In genomic region chr13:102679449-102680132, GRCh38 we compare ENCODE assay signal across 25 cellular contexts. TPM values are rescaled to one million over a fixed set of nuclear protein-coding genes. Genes with fewer than 3 reads are reported as not detected.
DNase-seq lines count a peak whose midpoint lies in the region; ATAC-seq and TF ChIP-seq lines count a peak whose summit lies in the region.
"Had no signal": no experiment of that assay in that cellular context is flagged by ENCODE, and none has a peak within 500 bp of the region (broad histone marks: within the 10 kb centered on the region; RNA-seq: fewer than 3 reads in every experiment).

No MANE protein-coding gene starts in this region.

- H3K27me3 ChIP-seq in ovary, result no peaks in the 10 kb centered on the region
- H3K27me3 ChIP-seq: dorsolateral prefrontal cortex, heart right ventricle, Peyer's patch, testis had no signal

- H3K4me1 Mint-ChIP-seq in activated CD4-positive, alpha-beta T cell treated with anti-CD3 and anti-CD28 coated beads for 36 hours, result peaks cover 23% of the 10 kb centered on the region
- peaks cover 30% of the 10 kb centered on the region for H3K4me1 Mint-ChIP-seq in stimulated activated effector memory CD8-positive, alpha-beta T cell treated with anti-CD3 and anti-CD28 coated beads, Interleukin-12 subunit alpha, Interleukin-12 subunit beta, amount 100 ng/mL, for 72 hours
- H3K4me1 Mint-ChIP-seq in activated CD4-positive, alpha-beta T cell treated with anti-CD3 and anti-CD28 coated beads, Interleukin-2, amount 10 ng/mL, durations not matched to agents 7 days and 5 days, result peaks cover 26% of the 10 kb centered on the region

- TF ChIP-seq POLR2A in ovary (IDR thresholded peaks at IDR 0.05), result no peak

- H3K4me3 ChIP-seq in ovary, result no peak overlapping the region
- H3K4me3 ChIP-seq: dorsolateral prefrontal cortex, GM23248, heart right ventricle, Peyer's patch, testis had no signal

- ATAC-seq in activated CD4-positive, alpha-beta T cell treated with anti-CD3 and anti-CD28 coated beads for 36 hours, result peak; percentile 33
- ATAC-seq in left colon, result peak; percentile 97
- peak; percentile 46 for ATAC-seq in stimulated activated effector memory CD8-positive, alpha-beta T cell treated with anti-CD3 and anti-CD28 coated beads, Interleukin-12 subunit alpha, Interleukin-12 subunit beta, amount 100 ng/mL, for 72 hours
- no peak for ATAC-seq in HG03045 (IDR thresholded peaks at IDR 0.05; ENCODE audit: unreplicated experiment)
- ATAC-seq: heart right ventricle had no signal

- TF ChIP-seq CTCF in ovary (IDR thresholded peaks at IDR 0.05), result no peak

- CTCF ChIA-PET in activated CD4-positive, alpha-beta T cell treated with anti-CD3 and anti-CD28 coated beads for 36 hours (lab: Charles Lee), result interaction anchor here (0.5 to 1.1 kb wide), 3 partner anchors 41 to 168 kb away, joined by 3 read pairs; no protein-coding TSS in a partner anchor
- CTCF ChIA-PET in activated CD4-positive, alpha-beta T cell treated with anti-CD3 and anti-CD28 coated beads, Interleukin-2, amount 10 ng/mL, durations not matched to agents 7 days and 5 days (lab: Charles Lee), result interaction anchor here (1.3 kb wide), 1 partner anchor 22 kb away, joined by 3 read pairs; no protein-coding TSS in a partner anchor

- H3K4me3 Mint-ChIP-seq in activated CD4-positive, alpha-beta T cell treated with anti-CD3 and anti-CD28 coated beads for 36 hours, result no peak overlapping the region
- H3K4me3 Mint-ChIP-seq in stimulated activated effector memory CD8-positive, alpha-beta T cell treated with anti-CD3 and anti-CD28 coated beads, Interleukin-12 subunit alpha, Interleukin-12 subunit beta, amount 100 ng/mL, for 72 hours, result no peak overlapping the region
- H3K4me3 Mint-ChIP-seq in activated CD4-positive, alpha-beta T cell treated with anti-CD3 and anti-CD28 coated beads, Interleukin-2, amount 10 ng/mL, durations not matched to agents 7 days and 5 days, result no peak overlapping the region
- H3K4me3 Mint-ChIP-seq: activated CD4-positive, alpha-beta T cell treated with anti-CD3 and anti-CD28 coated beads, Interleukin-2, amount 10 ng/mL, durations not matched to agents 24 days and 14 days; stimulated activated naive B cell treated with anti-CD40 and anti-IgM and Interleukin-4, amounts not matched to agents 10 μg/mL and 1 μg/mL and 100 μg/mL, for 72 hours had no signal

- WGBS in ovary, 3 donors, result 70 to 83% (median 78%) methylated on average over 3 of the region's 3 CpGs

- no peaks in the 10 kb centered on the region for H3K9me3 ChIP-seq in ovary
- H3K9me3 ChIP-seq: Peyer's patch, testis had no signal

- no peak for DNase-seq in activated CD4-positive, alpha-beta T cell treated with anti-CD3 and anti-CD28 coated beads for 36 hours
- no peak for DNase-seq in activated CD4-positive, alpha-beta T cell treated with anti-CD3 and anti-CD28 coated beads, Interleukin-2, amount 50 U/mL, for 1 hour
- DNase-seq in NCI-H69 (lab: John Stamatoyannopoulos, UW) (peak; percentile 36), left colon (no peak), ovary (no peak)
- DNase-seq in stimulated activated effector memory CD8-positive, alpha-beta T cell treated with anti-CD3 and anti-CD28 coated beads, Interleukin-12 subunit alpha, Interleukin-12 subunit beta, amount 100 ng/mL, for 72 hours (ENCODE audit: low spot score in 2 of 2), result no peak
- no peak for DNase-seq in activated CD4-positive, alpha-beta T cell treated with anti-CD3 and anti-CD28 coated beads, Interleukin-2, amount 10 ng/mL, durations not matched to agents 7 days and 5 days
- DNase-seq: 8988T; activated CD4-positive, alpha-beta T cell treated with anti-CD3 and anti-CD28 coated beads, Interleukin-2, amount 10 ng/mL, durations not matched to agents 24 days and 14 days; aorta; Calu3; central memory CD4-positive, alpha-beta T cell; dorsolateral prefrontal cortex; GM23248; heart right ventricle; NCI-H1105; NCI-H2107; NCI-H510A treated with DMSO at 0.1 percent for 48 hours; Peyer's patch; stimulated activated CD4-positive, alpha-beta T cell treated with anti-CD3 and anti-CD28 coated beads, Interleukin-1b, Interleukin-23, amount 100 ng/mL, for 48 hours; stimulated activated naive B cell treated with anti-CD40 and anti-IgM and Interleukin-4, amounts not matched to agents 10 μg/mL and 1 μg/mL and 100 μg/mL, for 72 hours; testis had no signal

- H3K27me3 Mint-ChIP-seq in activated CD4-positive, alpha-beta T cell treated with anti-CD3 and anti-CD28 coated beads for 36 hours, result no peaks in the 10 kb centered on the region
- H3K27me3 Mint-ChIP-seq in activated CD4-positive, alpha-beta T cell treated with anti-CD3 and anti-CD28 coated beads, Interleukin-2, amount 10 ng/mL, durations not matched to agents 7 days and 5 days, result no peaks in the 10 kb centered on the region
- H3K27me3 Mint-ChIP-seq: activated CD4-positive, alpha-beta T cell treated with anti-CD3 and anti-CD28 coated beads, Interleukin-2, amount 10 ng/mL, durations not matched to agents 24 days and 14 days; stimulated activated naive B cell treated with anti-CD40 and anti-IgM and Interleukin-4, amounts not matched to agents 10 μg/mL and 1 μg/mL and 100 μg/mL, for 72 hours had no signal

- intact Hi-C loops in activated CD4-positive, alpha-beta T cell treated with anti-CD3 and anti-CD28 coated beads for 36 hours (cut with DNase I, micrococcal nuclease), result loop anchor here (2.0 to 5.0 kb wide), 2 partner anchors 93 to 167 kb away; partner anchors contain the start of genes ERCC5 (in 1 of the 2) and TEX30 (in 1 of the 2)
- intact Hi-C loops in left colon (cut with DNase I, micrococcal nuclease) (no loop called here), ovary (cut with DNase I) (no loop called here)

- no peak overlapping the region for H3K27ac ChIP-seq in ovary
- H3K27ac ChIP-seq: GM23248, Peyer's patch, testis had no signal

- H3K4me1 ChIP-seq in ovary (ENCODE audit: insufficient read depth), result no peaks in the 10 kb centered on the region
- H3K4me1 ChIP-seq: Peyer's patch, testis had no signal

- H3K36me3 ChIP-seq in ovary, result no peaks in the 10 kb centered on the region

- POLR2A ChIA-PET in activated CD4-positive, alpha-beta T cell treated with anti-CD3 and anti-CD28 coated beads for 36 hours (lab: Charles Lee), result no interaction called here
- POLR2A ChIA-PET in activated CD4-positive, alpha-beta T cell treated with anti-CD3 and anti-CD28 coated beads, Interleukin-2, amount 10 ng/mL, durations not matched to agents 7 days and 5 days (lab: Charles Lee), result no interaction called here

- peak overlapping the region; percentile 4 for H3K27ac Mint-ChIP-seq in activated CD4-positive, alpha-beta T cell treated with anti-CD3 and anti-CD28 coated beads for 36 hours
- peak overlapping the region; percentile 58 for H3K27ac Mint-ChIP-seq in stimulated activated effector memory CD8-positive, alpha-beta T cell treated with anti-CD3 and anti-CD28 coated beads, Interleukin-12 subunit alpha, Interleukin-12 subunit beta, amount 100 ng/mL, for 72 hours
- H3K27ac Mint-ChIP-seq in activated CD4-positive, alpha-beta T cell treated with anti-CD3 and anti-CD28 coated beads, Interleukin-2, amount 10 ng/mL, durations not matched to agents 7 days and 5 days, result no peak overlapping the region
- H3K27ac Mint-ChIP-seq: activated CD4-positive, alpha-beta T cell treated with anti-CD3 and anti-CD28 coated beads, Interleukin-2, amount 10 ng/mL, durations not matched to agents 24 days and 14 days; stimulated activated naive B cell treated with anti-CD40 and anti-IgM and Interleukin-4, amounts not matched to agents 10 μg/mL and 1 μg/mL and 100 μg/mL, for 72 hours had no signal

- no peak for TF ChIP-seq EP300 in ovary (IDR thresholded peaks at IDR 0.05)

- no peaks in the 10 kb centered on the region for H3K9me3 Mint-ChIP-seq in activated CD4-positive, alpha-beta T cell treated with anti-CD3 and anti-CD28 coated beads for 36 hours (ENCODE audit: low read depth)
- H3K9me3 Mint-ChIP-seq in stimulated activated effector memory CD8-positive, alpha-beta T cell treated with anti-CD3 and anti-CD28 coated beads, Interleukin-12 subunit alpha, Interleukin-12 subunit beta, amount 100 ng/mL, for 72 hours, result peaks cover 3% of the 10 kb centered on the region
- H3K9me3 Mint-ChIP-seq in activated CD4-positive, alpha-beta T cell treated with anti-CD3 and anti-CD28 coated beads, Interleukin-2, amount 10 ng/mL, durations not matched to agents 7 days and 5 days, result no peaks in the 10 kb centered on the region

- H3K36me3 Mint-ChIP-seq in activated CD4-positive, alpha-beta T cell treated with anti-CD3 and anti-CD28 coated beads for 36 hours (ENCODE audit: low read depth), result peaks cover 29% of the 10 kb centered on the region
- peaks cover 64% of the 10 kb centered on the region for H3K36me3 Mint-ChIP-seq in stimulated activated effector memory CD8-positive, alpha-beta T cell treated with anti-CD3 and anti-CD28 coated beads, Interleukin-12 subunit alpha, Interleukin-12 subunit beta, amount 100 ng/mL, for 72 hours
- H3K36me3 Mint-ChIP-seq in activated CD4-positive, alpha-beta T cell treated with anti-CD3 and anti-CD28 coated beads, Interleukin-2, amount 10 ng/mL, durations not matched to agents 7 days and 5 days (ENCODE audit: low read depth), result peaks cover 47% of the 10 kb centered on the region

RNA-seq across cellular contexts. Expression of gene METTL21C, which starts 15.3 kb away (rescaled TPM):
- not detected for total RNA-seq in activated CD4-positive, alpha-beta T cell treated with anti-CD3 and anti-CD28 coated beads for 36 hours
- total RNA-seq in left colon, result not detected
- not detected for total RNA-seq in ovary
- under 1 TPM; 0.08 to 0.35 TPM for polyA plus RNA-seq in ovary
- total RNA-seq in activated CD4-positive, alpha-beta T cell treated with anti-CD3 and anti-CD28 coated beads, Interleukin-2, amount 10 ng/mL, durations not matched to agents 7 days and 5 days, result not detected
- total RNA-seq: activated CD4-positive, alpha-beta T cell treated with anti-CD3 and anti-CD28 coated beads, Interleukin-2, amount 10 ng/mL, durations not matched to agents 24 days and 14 days; aorta; Calu3; GM23248; heart right ventricle; Peyer's patch; T-helper 1 cell treated with Interleukin-12 subunit alpha and Interleukin-12 subunit beta and Interleukin-4 antibody, amounts not matched to agents 30 ng/mL and 1 ng/mL, for 36 hours had no signal
- polyA plus RNA-seq: aorta, GM23248, heart right ventricle, liver had no signal

Comparison
In these comparisons a context has a peak if more than half of its experiments do, and no peak if none do; other contexts are left out.
1. intact Hi-C loops: an anchor here in activated CD4-positive, alpha-beta T cell treated with anti-CD3 and anti-CD28 coated beads for 36 hours (2.0 to 5.0 kb wide); none called in left colon and ovary.